21 cellular contexts compared by ENCODE assay signal in genomic region chr18:39958876-39959275, GRCh38.
DNase-seq lines count a peak whose midpoint lies in the region; ATAC-seq and TF ChIP-seq lines count a peak whose summit lies in the region.
"Had no signal": no experiment of that assay in that cellular context is flagged by ENCODE, and none has a peak within 500 bp of the region (broad histone marks: within the 10 kb centered on the region; RNA-seq: fewer than 3 reads in every experiment).

No MANE protein-coding gene starts in this region.

- H3K4ac ChIP-seq in mesendoderm (ENCODE audit: low read depth, low read length) = no peak overlapping the region

- no peaks in the 10 kb centered on the region for H4K20me1 ChIP-seq in KMS-11 (ENCODE audit: insufficient read depth)

- no peaks in the 10 kb centered on the region for H3K36me3 ChIP-seq in KMS-11 (ENCODE audit: insufficient read depth)
- no peaks in the 10 kb centered on the region for H3K36me3 ChIP-seq in RWPE2 (ENCODE audit: low read depth)
- H3K36me3 ChIP-seq in mesendoderm (ENCODE audit: control insufficient read depth, insufficient read depth, low read length) = no peaks in the 10 kb centered on the region
- no peaks in the 10 kb centered on the region for H3K36me3 ChIP-seq in adrenal gland (replicated peaks in 1 of 2)
- no peaks in the 10 kb centered on the region for H3K36me3 ChIP-seq in esophagus squamous epithelium
- H3K36me3 ChIP-seq: MG63 had no signal

- no peak overlapping the region for H2BK120ac ChIP-seq in mesendoderm (ENCODE audit: low read depth, low read length)

- intact Hi-C loops in adrenal gland (cut with DNase I) (no loop called here), esophagus squamous epithelium (cut with DNase I) (no loop called here)

- no peak overlapping the region for H3K56ac ChIP-seq in mesendoderm (ENCODE audit: low read length)

- H3K23ac ChIP-seq in mesendoderm (ENCODE audit: low read length) = no peak overlapping the region

- ATAC-seq in RWPE2 (ENCODE audit: low read depth) (0 out of 3 replicates have a peak, but pooled peaks have one; percentile 24), HG03045 (IDR thresholded peaks at IDR 0.05; ENCODE audit: unreplicated experiment) (no peak)
- ATAC-seq: GM23338, K562, Panc1 had no signal

- no peak for TF ChIP-seq CTCF in KMS-11 (conservative IDR thresholded peaks at IDR 0.05; ENCODE audit: low read depth, low read length)
- no peak for TF ChIP-seq CTCF in RWPE2 (IDR thresholded peaks at IDR 0.05; ENCODE audit: poor library complexity, severe bottlenecking)
- TF ChIP-seq CTCF in adrenal gland (IDR thresholded peaks at IDR 0.05) = no peak
- no peak for TF ChIP-seq CTCF in esophagus squamous epithelium (IDR thresholded peaks at IDR 0.05)

- no peak for TF ChIP-seq POLR2A in adrenal gland (IDR thresholded peaks at IDR 0.05)
- no peak for TF ChIP-seq POLR2A in esophagus squamous epithelium (IDR thresholded peaks at IDR 0.05)

- peaks cover 47% of the 10 kb centered on the region for H3K4me1 ChIP-seq in KMS-11 (ENCODE audit: low read depth, poor library complexity, severe bottlenecking)
- H3K4me1 ChIP-seq in RWPE2 (ENCODE audit: insufficient read depth, poor library complexity, severe bottlenecking) = peaks cover 37% of the 10 kb centered on the region
- no peaks in the 10 kb centered on the region for H3K4me1 ChIP-seq in mesendoderm (ENCODE audit: control insufficient read depth, low read depth, low read length)
- no peaks in the 10 kb centered on the region for H3K4me1 ChIP-seq in adrenal gland (replicated peaks in 1 of 2)
- H3K4me1 ChIP-seq in esophagus squamous epithelium = no peaks in the 10 kb centered on the region

- no peak overlapping the region for H2BK5ac ChIP-seq in mesendoderm (ENCODE audit: low read length)

- H3K79me1 ChIP-seq in mesendoderm (ENCODE audit: low read length) = no peaks in the 10 kb centered on the region

- H2BK15ac ChIP-seq in mesendoderm (replicated peaks; ENCODE audit: low read depth) = no peak overlapping the region

- no peak overlapping the region for H2AFZ ChIP-seq in KMS-11 (ENCODE audit: low read depth)
- H2AFZ ChIP-seq: GM23338 had no signal

- no peaks in the 10 kb centered on the region for H3K79me2 ChIP-seq in KMS-11 (ENCODE audit: insufficient read depth, low read depth)
- H3K79me2 ChIP-seq in mesendoderm (ENCODE audit: control insufficient read depth, insufficient read depth, low read length) = no peaks in the 10 kb centered on the region

- H3K9me3 ChIP-seq in RWPE2 (ENCODE audit: severe bottlenecking) (no peaks in the 10 kb centered on the region), adrenal gland (replicated peaks in 1 of 3) (no peaks in the 10 kb centered on the region), esophagus squamous epithelium (no peaks in the 10 kb centered on the region)
- H3K9me3 ChIP-seq: MG63 had no signal

- H3K18ac ChIP-seq in mesendoderm (ENCODE audit: low read length) = no peak overlapping the region

- no CpG with 5 or more reads among the region's 1 CpG for WGBS in mesendoderm (ENCODE audit: extremely low coverage, insufficient coverage, low lambda C conversion rate)
- 63 to 71% (median 66%) methylated on average over 1 of the region's 1 CpG for WGBS in adrenal gland, 4 donors
- 36 to 41% methylated on average over 1 of the region's 1 CpG for WGBS in esophagus squamous epithelium, 2 donors

- no peak overlapping the region for H2AK5ac ChIP-seq in mesendoderm (ENCODE audit: low read length)

- no peak for DNase-seq in RWPE2 (ENCODE audit: low spot score)
- peak; percentile 49 for DNase-seq in epithelial cell of prostate (ENCODE audit: low read depth, low spot score)
- DNase-seq in mesendoderm = peak; percentile 33
- DNase-seq in adrenal gland = no peak
- no peak for DNase-seq in esophagus squamous epithelium (lab: John Stamatoyannopoulos, UW)
- DNase-seq: CD4-positive, CD25-positive, alpha-beta regulatory T cell; H9; MG63; NCI-H1048; NCI-H1417; NCI-H1694; NCI-H2029 treated with DMSO at 0.1 percent for 48 hours; NCI-H446 treated with DMSO at 0.1 percent for 48 hours; NCI-H526; SIG-M5 had no signal

- H4K5ac ChIP-seq in mesendoderm (ENCODE audit: low read length) = no peak overlapping the region

- H3K27ac ChIP-seq in KMS-11 (peak overlapping the region; percentile 61), RWPE2 (ENCODE audit: poor library complexity, severe bottlenecking) (peak overlapping the region; percentile 88), epithelial cell of prostate (peak overlapping the region; percentile 95), mesendoderm (ENCODE audit: low read depth, low read length) (no peak overlapping the region), adrenal gland (no peak overlapping the region), esophagus squamous epithelium (no peak overlapping the region)
- H3K27ac ChIP-seq: SK-N-MC had no signal

- H3K4me2 ChIP-seq in KMS-11 (peak overlapping the region; percentile 59), mesendoderm (ENCODE audit: low read length) (no peak overlapping the region)
- H3K4me2 ChIP-seq: GM23338 had no signal

- H3K27me3 ChIP-seq in KMS-11 (ENCODE audit: insufficient read depth, low read depth) (no peaks in the 10 kb centered on the region), RWPE2 (ENCODE audit: insufficient read depth, poor library complexity, severe bottlenecking) (no peaks in the 10 kb centered on the region), mesendoderm (ENCODE audit: insufficient read depth, low read length, poor library complexity) (no peaks in the 10 kb centered on the region), adrenal gland (no peaks in the 10 kb centered on the region), esophagus squamous epithelium (no peaks in the 10 kb centered on the region)
- H3K27me3 ChIP-seq: MG63 had no signal

- H3K4me3 ChIP-seq in KMS-11 (IDR thresholded peaks at IDR 0.05; ENCODE audit: insufficient read depth, low read depth, low read length) (no peak overlapping the region), RWPE2 (ENCODE audit: severe bottlenecking) (no peak overlapping the region), mesendoderm (ENCODE audit: low read length) (no peak overlapping the region), adrenal gland (no peak overlapping the region), esophagus squamous epithelium (no peak overlapping the region)
- H3K4me3 ChIP-seq: GM23338, K562, MG63, SK-N-MC had no signal

- H4K8ac ChIP-seq in mesendoderm (ENCODE audit: low read depth, low read length) = no peak overlapping the region

- H3K9ac ChIP-seq in KMS-11 (no peak overlapping the region), mesendoderm (ENCODE audit: low read length) (no peak overlapping the region)

Comparison
In these comparisons a context has a peak if more than half of its experiments do, and no peak if none do; other contexts are left out.
1. H3K27ac ChIP-seq: peak in KMS-11 (single experiment), RWPE2 (single experiment) and epithelial cell of prostate (single experiment); none in mesendoderm (single experiment), adrenal gland (0 of 5) and esophagus squamous epithelium (0 of 4).
2. DNase-seq: peak in epithelial cell of prostate (single experiment) and mesendoderm (single experiment); none in RWPE2 (single experiment), adrenal gland (0 of 7) and esophagus squamous epithelium (single experiment).